ENCODE assay signal across 8 cellular contexts in the genomic region with DNA sequence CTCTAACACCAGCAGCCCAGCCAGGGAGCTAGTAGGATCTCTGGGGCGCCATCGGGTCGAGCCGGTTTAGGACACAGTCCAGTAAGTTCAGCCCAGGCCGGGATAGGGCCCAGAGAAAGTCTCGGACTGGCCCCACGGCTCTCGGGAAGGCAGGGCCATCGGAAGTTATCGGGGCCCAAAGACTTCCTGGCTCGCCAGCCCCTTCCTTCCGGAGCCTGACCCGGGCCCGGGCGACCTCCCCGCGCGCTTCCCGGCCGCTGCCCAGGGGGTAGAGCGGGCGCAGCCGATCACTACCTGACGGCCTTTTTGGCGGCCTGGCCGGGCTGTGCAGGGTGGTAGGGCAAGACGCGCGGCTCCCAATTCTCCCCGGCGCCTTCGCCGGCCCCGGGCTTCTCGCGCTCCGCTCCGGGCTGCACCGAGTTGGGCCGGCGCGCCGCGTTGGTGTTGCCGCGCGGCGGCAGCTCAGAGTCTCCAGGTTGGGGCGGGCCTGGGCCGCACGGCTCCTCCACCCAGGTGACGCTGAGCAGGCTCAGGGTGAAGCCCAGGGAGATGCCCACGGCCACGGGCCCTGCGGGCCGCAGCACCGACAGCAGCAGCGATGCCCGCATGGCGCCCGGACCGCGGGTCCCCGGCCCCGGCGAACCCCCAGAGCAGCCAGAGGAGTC. TPM values are rescaled to one million over a fixed set of nuclear protein-coding genes. Genes with fewer than 3 reads are reported as not detected.
A peak's percentile ranks its signal among the peaks of the same experiment; 100 is the strongest.
DNase-seq lines count a peak whose midpoint lies in the region; ATAC-seq and TF ChIP-seq lines count a peak whose summit lies in the region.

No MANE protein-coding gene starts in this region.

- H3K27ac Mint-ChIP-seq in naive thymus-derived CD8-positive, alpha-beta T cell = peak overlapping the region in 9 of 10 donors; percentile 1 to 91 (median 76)

- in situ Hi-C loops in GM18951 (cut with MboI; ENCODE audit: low sequenced_read_pairs, unreplicated experiment) = no loop called here

- H3K27ac ChIP-seq in SJSA1 = no peak overlapping the region; the same call in 1 of the 2 replicates

- no peaks in the 10 kb centered on the region for H3K9me3 Mint-ChIP-seq in naive thymus-derived CD8-positive, alpha-beta T cell

- TF ChIP-seq POLR2A in GM18951 (IDR thresholded peaks at IDR 0.05; ENCODE audit: extremely low read depth, insufficient read depth, insufficient read length) = peak; percentile 55

- H3K4me3 Mint-ChIP-seq in naive thymus-derived CD8-positive, alpha-beta T cell = peak overlapping the region; percentile 79 to 88 (median 84)

- no peak for TF ChIP-seq CTCF in epithelial cell of proximal tubule (conservative IDR thresholded peaks at IDR 0.05; ENCODE audit: low read depth, low read length)

- ATAC-seq in HG03095 (IDR thresholded peaks at IDR 0.05; ENCODE audit: unreplicated experiment) = peak; percentile 29
- peak; percentile 60 for ATAC-seq in naive thymus-derived CD8-positive, alpha-beta T cell

- H3K4me3 ChIP-seq in SJSA1 (peak overlapping the region; percentile 66), epithelial cell of proximal tubule (ENCODE audit: low read depth, low read length) (peak overlapping the region; percentile 71)

- H3K27me3 Mint-ChIP-seq in naive thymus-derived CD8-positive, alpha-beta T cell = peaks cover 7 to 18% (median 10%) of the 10 kb centered on the region in 5 donors

- no peaks in the 10 kb centered on the region for H3K9me3 ChIP-seq in SJSA1 (replicated peaks)

- DNase-seq in COR-L47 (lab: John Stamatoyannopoulos, UW) (peak; percentile 58), SJSA1 (ENCODE audit: low read depth in 1 of 2, low spot score in 2 of 2) (peak in 1 of 2 experiments; percentile 78), epithelial cell of proximal tubule (ENCODE audit: low read depth) (no peak), GF-D8 (lab: John Stamatoyannopoulos, UW) (no peak), DMS79 treated with DMSO at 0.1 percent for 48 hours (lab: John Stamatoyannopoulos, UW) (no peak)
- DNase-seq in naive thymus-derived CD8-positive, alpha-beta T cell = no peak

- no peaks in the 10 kb centered on the region for H3K36me3 Mint-ChIP-seq in naive thymus-derived CD8-positive, alpha-beta T cell

- peaks cover 4% of the 10 kb centered on the region for H3K4me1 ChIP-seq in SJSA1 (replicated peaks)

- POLR2A ChIA-PET in naive thymus-derived CD8-positive, alpha-beta T cell (lab: Charles Lee) = interaction anchor here (0.9 to 1.3 kb wide), 4 partner anchors 17 to 337 kb away, joined by 3 to 4 read pairs (median 4); partner anchors contain the start of genes DNPEP and ZFAND2B

- no peaks in the 10 kb centered on the region for H3K27me3 ChIP-seq in SJSA1 (replicated peaks)

- peaks cover 34% of the 10 kb centered on the region for H3K36me3 ChIP-seq in SJSA1

- H3K4me1 Mint-ChIP-seq in naive thymus-derived CD8-positive, alpha-beta T cell = peaks cover 12 to 29% (median 23%) of the 10 kb centered on the region in 4 donors

RNA-seq across cellular contexts. Expression of gene CHPF, which starts 0.5 kb away (rescaled TPM):
- 113 and 125 TPM in 2 replicates for total RNA-seq in SJSA1 (2014; rRNA removed; shearing (Covaris generic))
- total RNA-seq in epithelial cell of proximal tubule = 96.2 and 122 TPM in 2 replicates
- 1 to 10 TPM; 3.7 to 3.8 TPM for total RNA-seq in naive thymus-derived CD8-positive, alpha-beta T cell
- 1 to 10 TPM; 3.8 to 4.2 (median 4.2) TPM for polyA plus RNA-seq in naive thymus-derived CD8-positive, alpha-beta T cell

RNA-seq across cellular contexts. Expression of gene TMEM198, which starts 0.8 kb away (rescaled TPM):
- total RNA-seq in SJSA1 (2014; rRNA removed; shearing (Covaris generic)) = 0.03 and 0.37 TPM in 2 replicates
- total RNA-seq in epithelial cell of proximal tubule = 1.6 and 1.7 TPM in 2 replicates
- under 1 TPM; 0.36 to 0.49 TPM for total RNA-seq in naive thymus-derived CD8-positive, alpha-beta T cell
- polyA plus RNA-seq in naive thymus-derived CD8-positive, alpha-beta T cell = under 1 TPM in 1 of 3 donors, not detected in 2; 0.21 TPM

RNA-seq across cellular contexts. Expression of gene OBSL1, which starts 28.3 kb away (rescaled TPM):
- 53.1 and 55.3 TPM in 2 replicates for total RNA-seq in SJSA1 (2014; rRNA removed; shearing (Covaris generic))
- total RNA-seq in epithelial cell of proximal tubule = 38.8 and 87.0 TPM in 2 replicates
- total RNA-seq in naive thymus-derived CD8-positive, alpha-beta T cell = 1 to 10 TPM in 1 of 2 experiments, under 1 TPM in 1; 0.96 to 1.1 TPM
- polyA plus RNA-seq in naive thymus-derived CD8-positive, alpha-beta T cell = not detected

RNA-seq across cellular contexts. Expression of gene ASIC4, which starts 28.8 kb away (rescaled TPM):
- not detected in 2 replicates for total RNA-seq in SJSA1 (2014; rRNA removed; shearing (Covaris generic))
- not detected in 2 replicates for total RNA-seq in epithelial cell of proximal tubule
- total RNA-seq in naive thymus-derived CD8-positive, alpha-beta T cell = under 1 TPM; 0.21 to 0.30 TPM
- not detected for polyA plus RNA-seq in naive thymus-derived CD8-positive, alpha-beta T cell

RNA-seq across cellular contexts. Expression of gene INHA, which starts 29.0 kb away (rescaled TPM):
- total RNA-seq in SJSA1 (2014; rRNA removed; shearing (Covaris generic)) = 0.11 TPM in 1 of 2 replicates, not detected in the other
- total RNA-seq in epithelial cell of proximal tubule = 0.17 and 0.22 TPM in 2 replicates
- total RNA-seq in naive thymus-derived CD8-positive, alpha-beta T cell = not detected
- not detected for polyA plus RNA-seq in naive thymus-derived CD8-positive, alpha-beta T cell

Comparison
In these comparisons a context has a peak if more than half of its experiments do, and no peak if none do; other contexts are left out.
1. RNA of gene CHPF, which starts 0.5 kb away (total RNA-seq): 96.2 to 122 TPM in epithelial cell of proximal tubule and 113 to 125 TPM in SJSA1; 3.7 to 3.8 TPM in naive thymus-derived CD8-positive, alpha-beta T cell; every median in the first group is over 10 times any median in the second.
2. RNA of gene OBSL1, which starts 28.3 kb away (total RNA-seq): 38.8 to 87.0 TPM in epithelial cell of proximal tubule and 53.1 to 55.3 TPM in SJSA1; 0.96 to 1.1 TPM in naive thymus-derived CD8-positive, alpha-beta T cell; every median in the first group is over 10 times any median in the second.